Comparison of ENCODE assay signal across 8 cellular contexts in genomic region chr15:43185161-43186002, GRCh38. TPM values are rescaled to one million over a fixed set of nuclear protein-coding genes. Genes with fewer than 3 reads are reported as not detected.
DNase-seq lines count a peak whose midpoint lies in the region; ATAC-seq and TF ChIP-seq lines count a peak whose summit lies in the region.

Gene CCNDBP1, plus strand, starts transcription at chr15:43185403. Its CDS starts 96 bp downstream, at chr15:43185499.

- peak; percentile 85 for ATAC-seq in DND-41 (ENCODE audit: insufficient read depth, low read depth)
- ATAC-seq in GM21529 (IDR thresholded peaks at IDR 0.05; ENCODE audit: unreplicated experiment) = peak; percentile 97
- ATAC-seq in activated T-cell treated with anti-CD3 and anti-CD28 coated beads, Interleukin-2, amount 50 U/mL, for 72 hours (replicated peaks in 1 of 2) = peak; percentile 96 to 97
- ATAC-seq in stimulated activated effector memory CD8-positive, alpha-beta T cell treated with anti-CD3 and anti-CD28 coated beads, Interleukin-12 subunit alpha, Interleukin-12 subunit beta, amount 100 ng/mL, for 72 hours = peak; percentile 97

- H3K4me3 ChIP-seq in DND-41 (ENCODE audit: low read depth in 1 of 2, low read length in 2 of 2) = peak within 1 kb of the TSS; percentile 77 to 92
- peak within 1 kb of the TSS; percentile 70 to 91 (median 78) for H3K4me3 ChIP-seq in esophagus squamous epithelium

- peaks cover 22 to 28% (median 23%) of the 10 kb centered on the region in 3 donors for H3K4me1 Mint-ChIP-seq in IgD-negative memory B cell
- peaks cover 21% of the 10 kb centered on the region for H3K4me1 Mint-ChIP-seq in activated T-cell treated with anti-CD3 and anti-CD28 coated beads, Interleukin-2, amount 50 U/mL, for 72 hours (ENCODE audit: low read depth)
- H3K4me1 Mint-ChIP-seq in stimulated activated effector memory CD8-positive, alpha-beta T cell treated with anti-CD3 and anti-CD28 coated beads, Interleukin-12 subunit alpha, Interleukin-12 subunit beta, amount 100 ng/mL, for 72 hours = peaks cover 31% of the 10 kb centered on the region

- TF ChIP-seq POLR2A in esophagus squamous epithelium (IDR thresholded peaks at IDR 0.05) = peak in 3 of 4 donors; percentile 60 to 89 (median 87)

- 0 to 2% methylated on average over 5 to 10 of the region's 69 CpGs for WGBS in esophagus squamous epithelium, 2 donors

- peaks cover 2% of the 10 kb centered on the region for H3K36me3 Mint-ChIP-seq in IgD-negative memory B cell
- peaks cover 5 to 6% of the 10 kb centered on the region in 2 donors for H3K36me3 Mint-ChIP-seq in activated T-cell treated with anti-CD3 and anti-CD28 coated beads, Interleukin-2, amount 50 U/mL, for 72 hours (ENCODE audit: insufficient read depth in 2 of 2)
- peaks cover 78% of the 10 kb centered on the region for H3K36me3 Mint-ChIP-seq in stimulated activated effector memory CD8-positive, alpha-beta T cell treated with anti-CD3 and anti-CD28 coated beads, Interleukin-12 subunit alpha, Interleukin-12 subunit beta, amount 100 ng/mL, for 72 hours

- H3K27ac Mint-ChIP-seq in IgD-negative memory B cell = peak within 1 kb of the TSS; percentile 96 to 99 (median 99)
- peak within 1 kb of the TSS; percentile 96 for H3K27ac Mint-ChIP-seq in activated T-cell treated with anti-CD3 and anti-CD28 coated beads, Interleukin-2, amount 50 U/mL, for 72 hours
- peak within 1 kb of the TSS; percentile 96 for H3K27ac Mint-ChIP-seq in stimulated activated effector memory CD8-positive, alpha-beta T cell treated with anti-CD3 and anti-CD28 coated beads, Interleukin-12 subunit alpha, Interleukin-12 subunit beta, amount 100 ng/mL, for 72 hours

- DNase-seq in DND-41 (peak; percentile 82), RKO (ENCODE audit: low spot score) (peak; percentile 91), esophagus squamous epithelium (lab: John Stamatoyannopoulos, UW) (peak; percentile 86), myocyte (ENCODE audit: low read depth) (peak; percentile 92)
- DNase-seq in activated T-cell treated with anti-CD3 and anti-CD28 coated beads, Interleukin-2, amount 50 U/mL, for 72 hours = peak; percentile 93 to 95
- DNase-seq in stimulated activated effector memory CD8-positive, alpha-beta T cell treated with anti-CD3 and anti-CD28 coated beads, Interleukin-12 subunit alpha, Interleukin-12 subunit beta, amount 100 ng/mL, for 72 hours (ENCODE audit: low spot score in 2 of 2) = peak; percentile 79 to 94

- H3K4me3 Mint-ChIP-seq in IgD-negative memory B cell = peak within 1 kb of the TSS; percentile 96 to 98 (median 98)
- H3K4me3 Mint-ChIP-seq in activated T-cell treated with anti-CD3 and anti-CD28 coated beads, Interleukin-2, amount 50 U/mL, for 72 hours = peak within 1 kb of the TSS; percentile 93 to 97
- H3K4me3 Mint-ChIP-seq in stimulated activated effector memory CD8-positive, alpha-beta T cell treated with anti-CD3 and anti-CD28 coated beads, Interleukin-12 subunit alpha, Interleukin-12 subunit beta, amount 100 ng/mL, for 72 hours = peak within 1 kb of the TSS; percentile 88

- H3K4me1 ChIP-seq in DND-41 (ENCODE audit: insufficient read depth, low read length) (peaks cover 30% of the 10 kb centered on the region), esophagus squamous epithelium (peaks cover 0 to 56% (median 14%) of the 10 kb centered on the region in 3 donors)

- TF ChIP-seq CTCF in DND-41 (IDR thresholded peaks at IDR 0.05; ENCODE audit: borderline replicate concordance, extremely low read depth, low read length, poor library complexity, severe bottlenecking) (peak; percentile 62), esophagus squamous epithelium (IDR thresholded peaks at IDR 0.05) (peak in 4 of 6 experiments; percentile 22 to 32 (median 26))

- H2AFZ ChIP-seq in DND-41 (ENCODE audit: low read depth, low read length) = peak within 1 kb of the TSS; percentile 93

- H3K36me3 ChIP-seq in DND-41 (ENCODE audit: insufficient read depth, low read length) (peaks cover 17% of the 10 kb centered on the region), esophagus squamous epithelium (peaks cover 0 to 26% (median 7%) of the 10 kb centered on the region in 3 donors)

- H3K27me3 ChIP-seq in DND-41 (ENCODE audit: insufficient read depth, low read length, poor library complexity) = no peaks in the 10 kb centered on the region
- H3K27me3 ChIP-seq in esophagus squamous epithelium = no peaks in the 10 kb centered on the region

- intact Hi-C loops in esophagus squamous epithelium (cut with DNase I) = no loop called here

- peaks cover 17% of the 10 kb centered on the region for H3K79me2 ChIP-seq in DND-41 (ENCODE audit: insufficient read depth, low read length)

- no peaks in the 10 kb centered on the region for H4K20me1 ChIP-seq in DND-41 (ENCODE audit: insufficient read depth, low read length)

- H3K9me3 ChIP-seq in DND-41 (ENCODE audit: insufficient read depth, low read length, severe bottlenecking) = no peaks in the 10 kb centered on the region
- H3K9me3 ChIP-seq in esophagus squamous epithelium = no peaks in the 10 kb centered on the region

- peak within 1 kb of the TSS; percentile 81 for H3K4me2 ChIP-seq in DND-41 (ENCODE audit: insufficient read depth, low read length)

- H3K27ac ChIP-seq in DND-41 (ENCODE audit: low read length) (peak within 1 kb of the TSS; percentile 78), esophagus squamous epithelium (peak within 1 kb of the TSS; percentile 87 to 96 (median 95))

- H3K27me3 Mint-ChIP-seq in IgD-negative memory B cell = no peaks in the 10 kb centered on the region
- no peaks in the 10 kb centered on the region for H3K27me3 Mint-ChIP-seq in activated T-cell treated with anti-CD3 and anti-CD28 coated beads, Interleukin-2, amount 50 U/mL, for 72 hours (ENCODE audit: low read depth)

- H3K9ac ChIP-seq in DND-41 (ENCODE audit: low read depth, low read length) = peak within 1 kb of the TSS; percentile 73

- no peaks in the 10 kb centered on the region for H3K9me3 Mint-ChIP-seq in IgD-negative memory B cell
- H3K9me3 Mint-ChIP-seq in activated T-cell treated with anti-CD3 and anti-CD28 coated beads, Interleukin-2, amount 50 U/mL, for 72 hours = no peaks in the 10 kb centered on the region
- H3K9me3 Mint-ChIP-seq in stimulated activated effector memory CD8-positive, alpha-beta T cell treated with anti-CD3 and anti-CD28 coated beads, Interleukin-12 subunit alpha, Interleukin-12 subunit beta, amount 100 ng/mL, for 72 hours = no peaks in the 10 kb centered on the region

RNA-seq across cellular contexts. Expression of gene CCNDBP1, which starts in this region (rescaled TPM):
- polyA plus RNA-seq in IgD-negative memory B cell = 189 TPM
- 10 to 100 TPM; 90.9 to 97.6 TPM for total RNA-seq in activated T-cell treated with anti-CD3 and anti-CD28 coated beads, Interleukin-2, amount 50 U/mL, for 72 hours
- 10 to 100 TPM; 36.5 to 78.4 (median 71.5) TPM for total RNA-seq in esophagus squamous epithelium
- total RNA-seq in myocyte = 97.6 and 109 TPM in 2 replicates
- polyA plus RNA-seq in myocyte (2012) = 62.8 TPM

Comparison
In these comparisons a context has a peak if more than half of its experiments do, and no peak if none do; other contexts are left out.
1. Peak in every context shown above with its lines: DNase-seq, ATAC-seq, H3K4me3 ChIP-seq and H3K27ac ChIP-seq.